ENCODE assay signal across 15 cellular contexts in genomic region chr1:222369991-222370910, GRCh38.
DNase-seq lines count a peak whose midpoint lies in the region; ATAC-seq, FAIRE-seq and TF ChIP-seq lines count a peak whose summit lies in the region.
"Had no signal": no experiment of that assay in that cellular context is flagged by ENCODE, and none has a peak within 500 bp of the region (broad histone marks: within the 10 kb centered on the region; RNA-seq: fewer than 3 reads in every experiment).

No MANE protein-coding gene starts in this region.

- H3K27ac ChIP-seq in HepG2 (ENCODE audit: extremely low read length, insufficient read depth, low read length) (no peak overlapping the region), right lobe of liver (no peak overlapping the region)
- H3K27ac ChIP-seq: left lung, neutrophil had no signal

- in situ Hi-C loops in HepG2 (cut with HindIII; ENCODE audit: extremely low pct_ligation_motif_present, low pct_unique_long_range_greater_than_20kb) = no loop called here

- no TSS peak for BruUV-seq in HepG2 (replicated peaks; lab: Mats Ljungman, UMichigan)

- ATAC-seq in HepG2 = no peak
- no peak for ATAC-seq in right lobe of liver
- ATAC-seq in SK-N-SH treated with all-trans-retinoic acid at 6 μM for 48 hours = peak; percentile 50; the same call in 2 of the 3 replicates
- ATAC-seq: left lung had no signal

- FAIRE-seq in HepG2 (lab: Jason Lieb, UNC) (no peak), urothelium cell line (lab: Jason Lieb, UNC) (peak; percentile 27)
- FAIRE-seq: frontal cortex had no signal

- TF ChIP-seq RAD21 in HepG2 (CRISPR knock-in tag; IDR thresholded peaks at IDR 0.05) = no peak

- no peak for TF ChIP-seq EP300 in HepG2 (IDR thresholded peaks at IDR 0.05; ENCODE audit: low read depth in 2 of 2, low read length in 2 of 2)
- no peak for TF ChIP-seq EP300 in HepG2 (CRISPR knock-in tag; IDR thresholded peaks at IDR 0.05; ENCODE audit: borderline replicate concordance)

- no peaks in the 10 kb centered on the region for H4K20me1 ChIP-seq in HepG2 (ENCODE audit: insufficient read depth, low read length)

- H3K36me3 ChIP-seq in HepG2 (replicated peaks in 1 of 2; ENCODE audit: control insufficient read depth in 1 of 2, insufficient read depth in 2 of 2, low read length in 2 of 2) (no peaks in the 10 kb centered on the region), right lobe of liver (no peaks in the 10 kb centered on the region)
- H3K36me3 ChIP-seq: left lung, neutrophil had no signal

- TF ChIP-seq POLR2A in HepG2 (IDR thresholded peaks at IDR 0.05; ENCODE audit: insufficient read depth in 1 of 2, low read depth in 2 of 2, low read length in 2 of 2) = no peak
- TF ChIP-seq POLR2A in right lobe of liver (IDR thresholded peaks at IDR 0.05) = no peak

- H3K27me3 ChIP-seq in HepG2 (ENCODE audit: control insufficient read depth in 1 of 2, insufficient read depth in 2 of 2, low read length in 2 of 2) = no peaks in the 10 kb centered on the region
- no peaks in the 10 kb centered on the region for H3K27me3 ChIP-seq in right lobe of liver
- H3K27me3 ChIP-seq: left lung, neutrophil had no signal

- no peaks in the 10 kb centered on the region for H3K79me2 ChIP-seq in HepG2 (ENCODE audit: insufficient read depth, low read length)

- H3K4me1 ChIP-seq in HepG2 (ENCODE audit: insufficient read depth, low read length) (no peaks in the 10 kb centered on the region), right lobe of liver (no peaks in the 10 kb centered on the region)
- H3K4me1 ChIP-seq: left lung had no signal

- no peak overlapping the region for H3K4me3 ChIP-seq in HepG2 (replicated peaks in 1 of 3; ENCODE audit: insufficient read depth in 1 of 3, low read depth in 2 of 3, low read length in 3 of 3)
- H3K4me3 ChIP-seq in right lobe of liver = no peak overlapping the region
- H3K4me3 ChIP-seq: left lung, PC-9 had no signal

- 45% methylated on average over 12 of the region's 13 CpGs for WGBS in HepG2 (ENCODE audit: low lambda C conversion rate)
- 83% methylated on average over 12 of the region's 13 CpGs for WGBS in right lobe of liver (ENCODE audit: insufficient coverage, low coverage, low lambda C conversion rate, missing lambda C conversion rate)

- CTCF ChIA-PET in HepG2 (lab: Yijun Ruan, JAX; ENCODE audit: low intra/inter-chr PET ratio, low total read pairs) = no interaction called here

- DNase-seq in HepG2 (ENCODE audit: low spot score) (no peak), right lobe of liver (no peak), glomerular visceral epithelial cell (ENCODE audit: extremely low spot score) (peak; percentile 81), urothelium cell line (ENCODE audit: low spot score) (peak; percentile 64), GM10266 (ENCODE audit: extremely low spot score) (no peak), GDM1 (lab: John Stamatoyannopoulos, UW) (no peak), NCI-H774 (lab: John Stamatoyannopoulos, UW) (no peak)
- DNase-seq: activated naive CD4-positive, alpha-beta T cell treated with anti-CD3 and anti-CD28 coated beads for 36 hours; dermis blood vessel endothelial cell; NCI-H2107 had no signal

- H3K9me3 ChIP-seq in HepG2 (ENCODE audit: low read length) (no peaks in the 10 kb centered on the region), right lobe of liver (no peaks in the 10 kb centered on the region)
- H3K9me3 ChIP-seq: left lung, neutrophil had no signal

- H2AFZ ChIP-seq in HepG2 (ENCODE audit: low read length) = no peak overlapping the region

- intact Hi-C loops in HepG2 (cut with micrococcal nuclease; ENCODE audit: unreplicated experiment) (no loop called here), right lobe of liver (cut with DNase I) (no loop called here)

- no peak overlapping the region for H3K9ac ChIP-seq in HepG2 (ENCODE audit: insufficient read depth, low read depth, low read length)

- no peak overlapping the region for H3K4me2 ChIP-seq in HepG2 (ENCODE audit: low read depth, low read length)

- TF ChIP-seq CTCF in HepG2 (CRISPR knock-in tag; IDR thresholded peaks at IDR 0.05) (no peak), right lobe of liver (IDR thresholded peaks at IDR 0.05) (no peak), GM10266 (IDR thresholded peaks at IDR 0.05; ENCODE audit: control insufficient read depth, insufficient read depth, low read depth, missing control alignments) (no peak)

- POLR2A ChIA-PET in HepG2 (lab: Yijun Ruan, JAX) = no interaction called here

TF ChIP-seq in HepG2, 621 proteins besides CTCF, POLR2A, EP300 and RAD21 (continues in another document):
- TF ChIP-seq SP1 (IDR thresholded peaks at IDR 0.05) (no peak), SP1 (CRISPR knock-in tag; IDR thresholded peaks at IDR 0.05) (no peak), RXRB (CRISPR knock-in tag; IDR thresholded peaks at IDR 0.05; ENCODE audit: borderline replicate concordance) (no peak), ATF7-NPFF (CRISPR knock-in tag; IDR thresholded peaks at IDR 0.05; ENCODE audit: low read depth) (no peak), TRAFD1 (CRISPR knock-in tag; IDR thresholded peaks at IDR 0.05; ENCODE audit: borderline replicate concordance) (no peak), MAFK (conservative IDR thresholded peaks at IDR 0.05 in 1 of 2, IDR thresholded peaks at IDR 0.05 in 1 of 2; ENCODE audit: low read length in 2 of 2) (peak; percentile 9 to 56; a peak in 2 of 4 replicates), ZNF607 (CRISPR knock-in tag; IDR thresholded peaks at IDR 0.05; ENCODE audit: borderline replicate concordance) (no peak), NR2F2 (IDR thresholded peaks at IDR 0.05; ENCODE audit: borderline replicate concordance, low read depth) (no peak), SIN3A (IDR thresholded peaks at IDR 0.05; ENCODE audit: borderline replicate concordance, low read depth, low read length) (no peak)

TF ChIP-seq in SK-N-SH treated with all-trans-retinoic acid at 6 μM for 48 hours, 23 proteins besides CTCF, POLR2A, EP300 and RAD21:
- TF ChIP-seq OSR1 (CRISPR knock-in tag; IDR thresholded peaks at IDR 0.05) (0 out of 2 replicates have a peak, but pooled peaks have one; percentile 19), TOX (CRISPR knock-in tag; IDR thresholded peaks at IDR 0.05; ENCODE audit: borderline replicate concordance) (no peak)

Comparison
In these comparisons a context has a peak if more than half of its experiments do, and no peak if none do; other contexts are left out.
1. DNase-seq: peak in glomerular visceral epithelial cell (single experiment) and urothelium cell line (single experiment); none in HepG2 (single experiment), right lobe of liver (0 of 3), GM10266 (single experiment), GDM1 (single experiment) and NCI-H774 (single experiment).